12 cellular contexts compared by ENCODE assay signal in genomic region chr3:16456784-16457415, GRCh38. TPM values are rescaled to one million over a fixed set of nuclear protein-coding genes. Genes with fewer than 3 reads are reported as not detected.
DNase-seq lines count a peak whose midpoint lies in the region; ATAC-seq and TF ChIP-seq lines count a peak whose summit lies in the region.
"Had no signal": no experiment of that assay in that cellular context is flagged by ENCODE, and none has a peak within 500 bp of the region (broad histone marks: within the 10 kb centered on the region; RNA-seq: fewer than 3 reads in every experiment).

No MANE protein-coding gene starts in this region.

- no TSS peak for BruUV-seq in PC-3 (replicated peaks; lab: Mats Ljungman, UMichigan)

- H3K9ac ChIP-seq in PC-3 (ENCODE audit: low read length) (no peak overlapping the region), skeletal muscle satellite cell (ENCODE audit: low read depth, low read length) (peak overlapping the region; percentile 69)

- H3K79me2 ChIP-seq in GM23338 (replicated peaks; ENCODE audit: insufficient read depth) (no peaks in the 10 kb centered on the region), PC-3 (ENCODE audit: low read length) (no peaks in the 10 kb centered on the region)

- H3K27ac Mint-ChIP-seq in GM23338 (no peak overlapping the region), progenitor cell of endocrine pancreas (no peak overlapping the region)

- H4K20me1 ChIP-seq in GM23338 (replicated peaks; ENCODE audit: insufficient read depth): no peaks in the 10 kb centered on the region
- no peaks in the 10 kb centered on the region for H4K20me1 ChIP-seq in PC-3 (ENCODE audit: low read length)

- no peaks in the 10 kb centered on the region for H3K36me3 Mint-ChIP-seq in GM23338 (ENCODE audit: low read depth)
- no peaks in the 10 kb centered on the region for H3K36me3 Mint-ChIP-seq in progenitor cell of endocrine pancreas (ENCODE audit: insufficient read depth)

- no peak for ATAC-seq in GM23338
- ATAC-seq in PC-3: peak; percentile 97
- ATAC-seq in HG03139 (IDR thresholded peaks at IDR 0.05; ENCODE audit: unreplicated experiment): no peak
- ATAC-seq: pancreas had no signal

- POLR2A ChIA-PET in PC-3 (lab: Charles Lee; ENCODE audit: unreplicated experiment): interaction anchor here (0.6 kb wide), 1 partner anchor 178 kb away, joined by 6 read pairs; no protein-coding TSS in a partner anchor

- H3K36me3 ChIP-seq in GM23338 (ENCODE audit: insufficient read depth): no peaks in the 10 kb centered on the region
- H3K36me3 ChIP-seq in PC-3 (ENCODE audit: low read depth, low read length): no peaks in the 10 kb centered on the region
- no peaks in the 10 kb centered on the region for H3K36me3 ChIP-seq in skeletal muscle satellite cell (ENCODE audit: insufficient read depth, low read length)
- H3K36me3 ChIP-seq: HAP-1, pancreas, vagina had no signal

- H3K4me2 ChIP-seq in GM23338: peak overlapping the region; percentile 1; the same call in 1 of the 2 replicates
- H3K4me2 ChIP-seq in PC-3 (ENCODE audit: low read length): no peak overlapping the region
- peak overlapping the region; percentile 40 for H3K4me2 ChIP-seq in skeletal muscle satellite cell (ENCODE audit: low read length)

- no peak for TF ChIP-seq CTCF in GM23338 (conservative IDR thresholded peaks at IDR 0.05; ENCODE audit: low read depth in 2 of 2)
- TF ChIP-seq CTCF in PC-3 (conservative IDR thresholded peaks at IDR 0.05; ENCODE audit: low read depth, low read length): no peak
- no peak for TF ChIP-seq CTCF in progenitor cell of endocrine pancreas (IDR thresholded peaks at IDR 0.05; ENCODE audit: unreplicated experiment)

- DNase-seq in GM23338 (ENCODE audit: low spot score) (no peak), PC-3 (peak; percentile 87), fibroblast of peridontal ligament (ENCODE audit: extremely low read depth) (peak; percentile 87), progenitor cell of endocrine pancreas (ENCODE audit: low spot score, unreplicated experiment) (no peak), NCI-H2029 treated with DMSO at 0.1 percent for 48 hours (lab: John Stamatoyannopoulos, UW) (no peak)
- DNase-seq: GF-D8, NCI-H1092 treated with DMSO at 0.1 percent for 48 hours, pancreas had no signal

- H3K27ac ChIP-seq in GM23338 (ENCODE audit: low read depth) (no peak overlapping the region), PC-3 (ENCODE audit: low read length) (peak overlapping the region; percentile 38)
- H3K27ac ChIP-seq: pancreas, vagina had no signal

- H3K27me3 Mint-ChIP-seq in GM23338 (ENCODE audit: insufficient read depth, low read depth, poor library complexity) (no peaks in the 10 kb centered on the region), progenitor cell of endocrine pancreas (peaks cover 10% of the 10 kb centered on the region)

- H3K9me2 ChIP-seq in GM23338 (ENCODE audit: insufficient read depth) (no peaks in the 10 kb centered on the region), PC-3 (replicated peaks; ENCODE audit: low read length) (no peaks in the 10 kb centered on the region)

- no peak overlapping the region for H3K4me3 ChIP-seq in GM23338
- H3K4me3 ChIP-seq in PC-3 (ENCODE audit: low read length): no peak overlapping the region
- no peak overlapping the region for H3K4me3 ChIP-seq in skeletal muscle satellite cell (ENCODE audit: low read length)
- H3K4me3 ChIP-seq: HAP-1, pancreas, vagina had no signal

- peaks cover 29% of the 10 kb centered on the region for H3K4me1 ChIP-seq in GM23338 (ENCODE audit: insufficient read depth)
- H3K4me1 ChIP-seq in PC-3 (ENCODE audit: insufficient read depth, low read length): peaks cover 21% of the 10 kb centered on the region
- H3K4me1 ChIP-seq in skeletal muscle satellite cell (ENCODE audit: control insufficient read depth, insufficient read depth, low read length): peaks cover 55% of the 10 kb centered on the region
- H3K4me1 ChIP-seq: pancreas, vagina had no signal

- intact Hi-C loops in PC-3 (cut with micrococcal nuclease): loop anchor here (2.0 kb wide), 1 partner anchor 60 kb away; no protein-coding TSS in a partner anchor

- H3K4me1 Mint-ChIP-seq in GM23338 (peaks cover 25% of the 10 kb centered on the region), progenitor cell of endocrine pancreas (ENCODE audit: low read depth) (peaks cover 3% of the 10 kb centered on the region)

- H3K9me3 ChIP-seq in PC-3 (ENCODE audit: low read length) (no peaks in the 10 kb centered on the region), skeletal muscle satellite cell (replicated peaks; ENCODE audit: low read length) (no peaks in the 10 kb centered on the region)
- H3K9me3 ChIP-seq: HAP-1, pancreas, vagina had no signal

- H2AFZ ChIP-seq in GM23338: no peak overlapping the region
- H2AFZ ChIP-seq in PC-3 (ENCODE audit: low read length): no peak overlapping the region

- H3F3A ChIP-seq in GM23338 (replicated peaks; ENCODE audit: low read depth) (no peaks in the 10 kb centered on the region), PC-3 (ENCODE audit: low read length, unreplicated experiment) (no peaks in the 10 kb centered on the region)

- H3K4me3 Mint-ChIP-seq in GM23338: no peak overlapping the region
- H3K4me3 Mint-ChIP-seq in progenitor cell of endocrine pancreas (ENCODE audit: low read depth): no peak overlapping the region

- CTCF ChIA-PET in PC-3 (lab: Charles Lee): interaction anchor here (0.8 kb wide), 1 partner anchor 166 kb away, joined by 7 read pairs; no protein-coding TSS in a partner anchor

- H3K9me3 Mint-ChIP-seq in GM23338 (no peaks in the 10 kb centered on the region), progenitor cell of endocrine pancreas (ENCODE audit: low read depth) (no peaks in the 10 kb centered on the region)

- H3K27me3 ChIP-seq in GM23338 (ENCODE audit: insufficient read depth) (no peaks in the 10 kb centered on the region), PC-3 (ENCODE audit: low read length) (no peaks in the 10 kb centered on the region), skeletal muscle satellite cell (ENCODE audit: control insufficient read depth, insufficient read depth, low read length) (no peaks in the 10 kb centered on the region)
- H3K27me3 ChIP-seq: pancreas, vagina had no signal

TF ChIP-seq in GM23338, 12 proteins besides CTCF, POLR2A, EP300 and RAD21:
- TF ChIP-seq STAT1 (IDR thresholded peaks at IDR 0.05; ENCODE audit: unreplicated experiment) (no peak), ZNF114 (CRISPR knock-in tag; IDR thresholded peaks at IDR 0.05) (no peak)

RNA-seq across cellular contexts. Expression of gene RFTN1, which starts 56.6 kb away (rescaled TPM):
- total RNA-seq in GM23338 (2014; rRNA removed; shearing (Covaris generic)): 6.8 and 7.2 TPM in 2 replicates
- 3.3 and 4.6 TPM in 2 replicates for polyA plus RNA-seq in GM23338 (2016; fragmentation: Nextera tagmentation; extraction: Ambion mirVana)
- total RNA-seq in PC-3 (2014; rRNA removed): 9.7 and 12.3 TPM in 2 replicates
- 34.3 and 35.5 TPM in 2 replicates for total RNA-seq in skeletal muscle satellite cell (2012; rRNA removed)
- total RNA-seq in progenitor cell of endocrine pancreas: 0.73 and 0.96 TPM in 2 replicates

Comparison
In these comparisons a context has a peak if more than half of its experiments do, and no peak if none do; other contexts are left out.
1. DNase-seq: peak in PC-3 (single experiment) and fibroblast of peridontal ligament (single experiment); none in GM23338 (single experiment), progenitor cell of endocrine pancreas (single experiment) and NCI-H2029 treated with DMSO at 0.1 percent for 48 hours (single experiment).